In genomic region chr5:155969510-155969909, GRCh38 we compare ENCODE assay signal across 22 cellular contexts.
"Had no signal": no experiment of that assay in that cellular context is flagged by ENCODE, and none has a peak within 500 bp of the region (broad histone marks: within the 10 kb centered on the region; RNA-seq: fewer than 3 reads in every experiment).

No MANE protein-coding gene starts in this region.

- H3K27ac Mint-ChIP-seq: endodermal cell had no signal

- H3K4me3 ChIP-seq: coronary artery, dorsolateral prefrontal cortex, gastroesophageal sphincter, heart left ventricle, left lung, lower lobe of right lung had no signal

- H3K27ac ChIP-seq: coronary artery, dorsolateral prefrontal cortex, epithelial cell of prostate, foreskin keratinocyte, gastroesophageal sphincter, heart left ventricle, left lung, lower lobe of right lung had no signal

- H3K9me3 ChIP-seq: lower lobe of right lung had no signal

- H3K36me3 ChIP-seq: gastroesophageal sphincter, heart left ventricle, left lung, lower lobe of right lung had no signal

- H3K27me3 ChIP-seq: dorsolateral prefrontal cortex, foreskin keratinocyte, gastroesophageal sphincter, heart left ventricle, left lung had no signal

- DNase-seq: dermis blood vessel endothelial cell; dorsolateral prefrontal cortex; effector CD4-positive, alpha-beta T cell; effector memory CD4-positive, alpha-beta T cell; endodermal cell; erythroblast; foreskin keratinocyte; heart left ventricle; hippocampal formation; islet precursor cell; kidney; kidney glomerular epithelial cell; left colon; left lung; left ventricle myocardium superior; lower lobe of right lung; mesendoderm; midbrain had no signal

- H3K4me3 Mint-ChIP-seq: endodermal cell had no signal

- H3K4me1 Mint-ChIP-seq: endodermal cell had no signal

- ATAC-seq: esophagus mucosa, foreskin keratinocyte, gastroesophageal sphincter, heart left ventricle, left colon, left lung, left ventricle myocardium superior, lower lobe of right lung had no signal

- H3K4me1 ChIP-seq: foreskin keratinocyte, gastroesophageal sphincter, heart left ventricle, left lung, lower lobe of right lung had no signal
